Comparison of ENCODE assay signal across 1 cellular context in the genomic region with DNA sequence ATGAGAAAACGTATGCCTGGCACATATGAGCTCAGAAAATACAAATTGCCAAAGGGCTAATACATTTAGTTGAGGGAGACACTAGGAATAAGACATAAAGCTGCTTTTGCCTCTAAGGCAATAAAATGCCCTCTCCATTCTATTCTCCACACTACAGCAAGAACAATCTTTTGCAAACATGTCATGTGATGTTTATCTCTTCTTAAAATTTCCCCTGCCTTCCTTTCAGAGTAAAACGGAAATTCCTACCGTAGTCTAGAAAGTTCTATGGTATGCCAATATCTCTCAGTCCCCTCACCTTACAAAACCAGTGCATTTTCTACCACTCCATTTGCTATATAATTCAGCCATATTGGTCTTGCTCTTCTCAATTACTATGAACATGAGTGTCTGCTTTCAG.
TF ChIP-seq lines count a peak whose summit lies in the region.

No MANE protein-coding gene starts in this region.

TF ChIP-seq in endothelial cell of umbilical vein, 7 proteins besides CTCF, POLR2A, EP300 and RAD21:
- TF ChIP-seq JUN (IDR thresholded peaks at IDR 0.05; ENCODE audit: borderline replicate concordance, insufficient read depth, insufficient read length, low read depth) (no peak), MYC (IDR thresholded peaks at IDR 0.05; ENCODE audit: low read depth, low read length) (no peak), FOS (IDR thresholded peaks at IDR 0.05; ENCODE audit: borderline replicate concordance, insufficient read depth, low read length) (no peak), EZH2 (IDR thresholded peaks at IDR 0.05; ENCODE audit: borderline replicate concordance, low read depth, low read length, severe bottlenecking) (no peak), GATA2 (IDR thresholded peaks at IDR 0.05; ENCODE audit: insufficient read depth, insufficient read length, low read depth, low read length) (no peak), POLR2AphosphoS5 (IDR thresholded peaks at IDR 0.05; ENCODE audit: insufficient read depth, low read depth, low read length) (no peak)
- TF ChIP-seq, protein P1, sequence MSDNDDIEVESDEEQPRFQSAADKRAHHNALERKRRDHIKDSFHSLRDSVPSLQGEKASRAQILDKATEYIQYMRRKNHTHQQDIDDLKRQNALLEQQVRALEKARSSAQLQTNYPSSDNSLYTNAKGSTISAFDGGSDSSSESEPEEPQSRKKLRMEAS (IDR thresholded peaks at IDR 0.05; ENCODE audit: insufficient read depth, insufficient read length) = no peak
